ENCODE assay signal across 12 cellular contexts in the genomic region with DNA sequence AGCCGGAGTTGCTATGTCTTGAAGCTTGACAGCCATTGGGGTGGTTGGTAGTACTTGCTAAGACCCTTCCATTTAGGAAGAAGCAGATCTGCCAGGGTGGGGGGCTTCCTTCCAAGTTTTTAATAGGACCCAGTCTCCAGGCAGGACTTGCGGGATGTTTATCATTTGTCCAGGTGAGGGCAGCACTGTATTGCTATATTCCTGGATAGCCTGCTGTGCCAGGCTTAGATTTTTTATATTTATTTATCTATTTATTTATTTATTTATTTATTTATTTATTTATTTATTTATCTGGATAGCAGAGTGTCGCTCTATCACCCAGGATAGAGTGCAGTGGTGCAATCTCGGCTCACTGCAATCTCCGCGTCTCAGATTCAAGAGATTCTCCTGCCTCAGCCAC.
DNase-seq lines count a peak whose midpoint lies in the region; ATAC-seq and TF ChIP-seq lines count a peak whose summit lies in the region.
"Had no signal": no experiment of that assay in that cellular context is flagged by ENCODE, and none has a peak within 500 bp of the region (broad histone marks: within the 10 kb centered on the region; RNA-seq: fewer than 3 reads in every experiment).

No MANE protein-coding gene starts in this region.

- no peak overlapping the region for H2AFZ ChIP-seq in Karpas-422 (ENCODE audit: low read length)

- H3K27me3 ChIP-seq in Karpas-422 (ENCODE audit: low read length): no peaks in the 10 kb centered on the region
- H3K27me3 ChIP-seq in adipocyte (replicated peaks; ENCODE audit: control insufficient read depth, insufficient read depth, low read length): peaks cover 13% of the 10 kb centered on the region
- no peaks in the 10 kb centered on the region for H3K27me3 ChIP-seq in lower lobe of right lung (ENCODE audit: low read depth)

- H3K9me2 ChIP-seq in Karpas-422 (replicated peaks; ENCODE audit: insufficient read depth, low read length): no peaks in the 10 kb centered on the region

- no peak for ATAC-seq in lower lobe of right lung
- ATAC-seq in GM18907 (IDR thresholded peaks at IDR 0.05; ENCODE audit: unreplicated experiment): no peak

- H3K9me3 ChIP-seq in Karpas-422 (ENCODE audit: low read length): no peaks in the 10 kb centered on the region
- H3K9me3 ChIP-seq in adipocyte (ENCODE audit: control insufficient read depth, low read length): no peaks in the 10 kb centered on the region
- H3K9me3 ChIP-seq in lower lobe of right lung: no peaks in the 10 kb centered on the region

- H3K4me1 ChIP-seq in Karpas-422 (ENCODE audit: low read length) (no peaks in the 10 kb centered on the region), adipocyte (ENCODE audit: control insufficient read depth, insufficient read depth, low read length) (no peaks in the 10 kb centered on the region), lower lobe of right lung (no peaks in the 10 kb centered on the region)

- H4K20me1 ChIP-seq in Karpas-422 (ENCODE audit: insufficient read depth, low read depth, low read length): no peaks in the 10 kb centered on the region

- no peak overlapping the region for H3K4me2 ChIP-seq in Karpas-422 (ENCODE audit: low read depth, low read length, poor library complexity, severe bottlenecking)

- H3K27ac ChIP-seq in Karpas-422 (ENCODE audit: low read length): no peak overlapping the region
- H3K27ac ChIP-seq in lower lobe of right lung: no peak overlapping the region

- H3K4me3 ChIP-seq in Karpas-422 (ENCODE audit: low read length) (no peak overlapping the region), adipocyte (ENCODE audit: low read length) (no peak overlapping the region), lower lobe of right lung (no peak overlapping the region)

- no peaks in the 10 kb centered on the region for H3K79me2 ChIP-seq in Karpas-422 (ENCODE audit: low read length)

- intact Hi-C loops in lower lobe of right lung (cut with DNase I): no loop called here

- no peak overlapping the region for H3K9ac ChIP-seq in Karpas-422 (ENCODE audit: low read length)
- no peak overlapping the region for H3K9ac ChIP-seq in adipocyte (ENCODE audit: low read length)

- TF ChIP-seq CTCF in lower lobe of right lung (IDR thresholded peaks at IDR 0.05): peak; percentile 12

- DNase-seq in DMS 273 (lab: John Stamatoyannopoulos, UW; ENCODE audit: unreplicated experiment) (peak; percentile 63), DMS 273 treated with DMSO at 0.1 percent for 48 hours (lab: John Stamatoyannopoulos, UW) (no peak), Karpas-422 (peak; percentile 51), adipocyte (ENCODE audit: low read depth) (peak; percentile 18), lower lobe of right lung (no peak), SKM-1 (lab: John Stamatoyannopoulos, UW; ENCODE audit: unreplicated experiment) (no peak), AML-193 (lab: John Stamatoyannopoulos, UW) (no peak)
- DNase-seq: 8988T; activated T-cell treated with anti-CD3 and anti-CD28 coated beads, Interleukin-2, amount 50 U/mL, for 24 hours; NCI-H2107; stimulated activated CD4-positive, alpha-beta T cell treated with anti-CD3 and anti-CD28 coated beads, Interleukin-4, amount 100 ng/mL, for 24 hours had no signal

- no peaks in the 10 kb centered on the region for H3K36me3 ChIP-seq in Karpas-422 (ENCODE audit: insufficient read depth, low read length)
- no peaks in the 10 kb centered on the region for H3K36me3 ChIP-seq in adipocyte (ENCODE audit: control insufficient read depth, insufficient read depth, low read length, severe bottlenecking)
- H3K36me3 ChIP-seq in lower lobe of right lung: no peaks in the 10 kb centered on the region

Comparison
In these comparisons a context has a peak if more than half of its experiments do, and no peak if none do; other contexts are left out.
1. DNase-seq: peak in DMS 273 (single experiment), Karpas-422 (single experiment) and adipocyte (single experiment); none in DMS 273 treated with DMSO at 0.1 percent for 48 hours (single experiment), lower lobe of right lung (single experiment), SKM-1 (single experiment) and AML-193 (0 of 2).